1 cellular context compared by ENCODE assay signal in genomic region chr4:112208137-112209095, GRCh38.
A peak's percentile ranks its signal among the peaks of the same experiment; 100 is the strongest.
TF ChIP-seq lines count a peak whose summit lies in the region.
"Not testable (repeated sequence)": the region's sequence is repeated elsewhere in the genome, so short reads cannot be mapped to it uniquely, and the experiment has no call there.

No MANE protein-coding gene starts in this region.

TF ChIP-seq in HepG2, 621 proteins besides CTCF, POLR2A, EP300 and RAD21 (continued from another document):
- not testable (repeated sequence) for TF ChIP-seq TCF12 (IDR thresholded peaks at IDR 0.05)
- TF ChIP-seq TCF12 (CRISPR knock-in tag; IDR thresholded peaks at IDR 0.05) (peak; percentile 66; the same call in 1 of the 2 replicates), MIER3 (CRISPR knock-in tag; IDR thresholded peaks at IDR 0.05; ENCODE audit: borderline replicate concordance) (peak; percentile 92; the same call in 1 of the 2 replicates), ZNF337 (CRISPR knock-in tag; IDR thresholded peaks at IDR 0.05; ENCODE audit: borderline replicate concordance, low read depth) (0 out of 2 replicates have a peak, but pooled peaks have one; percentile 46), TEAD3 (CRISPR knock-in tag; optimal IDR thresholded peaks at IDR 0.05; ENCODE audit: borderline replicate concordance) (peak; percentile 62), MAFF (IDR thresholded peaks at IDR 0.05; ENCODE audit: low read depth, low read length) (peak; percentile 35; the same call in 1 of the 2 replicates), ZNF431 (CRISPR knock-in tag; IDR thresholded peaks at IDR 0.05; ENCODE audit: borderline replicate concordance, low read depth) (peak; percentile 56; the same call in 1 of the 2 replicates), ZFP37 (CRISPR knock-in tag; IDR thresholded peaks at IDR 0.05; ENCODE audit: borderline replicate concordance) (peak; percentile 33; the same call in 1 of the 2 replicates), RXRB (CRISPR knock-in tag; IDR thresholded peaks at IDR 0.05; ENCODE audit: borderline replicate concordance) (peak; percentile 86), SAP130 (CRISPR knock-in tag; IDR thresholded peaks at IDR 0.05; ENCODE audit: low read depth) (peak; percentile 79), KAT8 (CRISPR knock-in tag; IDR thresholded peaks at IDR 0.05) (peak; percentile 76), MEF2D (CRISPR knock-in tag; IDR thresholded peaks at IDR 0.05) (0 out of 2 replicates have a peak, but pooled peaks have one; percentile 22), ZNF746 (CRISPR knock-in tag; IDR thresholded peaks at IDR 0.05) (peak; percentile 61; the same call in 1 of the 2 replicates), PPARG (CRISPR knock-in tag; conservative IDR thresholded peaks at IDR 0.05) (peak; percentile 74), PITX1 (CRISPR knock-in tag; IDR thresholded peaks at IDR 0.05) (peak; percentile 71; the same call in 1 of the 2 replicates), ZNF160 (CRISPR knock-in tag; IDR thresholded peaks at IDR 0.05) (peak; percentile 70; the same call in 1 of the 2 replicates), ZNF788 (CRISPR knock-in tag; IDR thresholded peaks at IDR 0.05; ENCODE audit: borderline replicate concordance) (peak; percentile 49; the same call in 1 of the 2 replicates), SATB2 (CRISPR knock-in tag; IDR thresholded peaks at IDR 0.05) (0 out of 2 replicates have a peak, but pooled peaks have one; percentile 34), PHF5A (CRISPR knock-in tag; IDR thresholded peaks at IDR 0.05; ENCODE audit: low read depth, unreplicated experiment) (peak; percentile 47), ZBTB20 (CRISPR knock-in tag; IDR thresholded peaks at IDR 0.05; ENCODE audit: borderline replicate concordance, low read depth) (peak; percentile 20; the same call in 1 of the 2 replicates), MYPOP (CRISPR knock-in tag; IDR thresholded peaks at IDR 0.05) (peak; percentile 66; the same call in 1 of the 2 replicates), RXRA (CRISPR knock-in tag; IDR thresholded peaks at IDR 0.05) (peak; percentile 94), SALL2 (CRISPR knock-in tag; IDR thresholded peaks at IDR 0.05) (peak; percentile 69; the same call in 1 of the 2 replicates)
